ENCODE assay signal across 9 cellular contexts in the genomic region with DNA sequence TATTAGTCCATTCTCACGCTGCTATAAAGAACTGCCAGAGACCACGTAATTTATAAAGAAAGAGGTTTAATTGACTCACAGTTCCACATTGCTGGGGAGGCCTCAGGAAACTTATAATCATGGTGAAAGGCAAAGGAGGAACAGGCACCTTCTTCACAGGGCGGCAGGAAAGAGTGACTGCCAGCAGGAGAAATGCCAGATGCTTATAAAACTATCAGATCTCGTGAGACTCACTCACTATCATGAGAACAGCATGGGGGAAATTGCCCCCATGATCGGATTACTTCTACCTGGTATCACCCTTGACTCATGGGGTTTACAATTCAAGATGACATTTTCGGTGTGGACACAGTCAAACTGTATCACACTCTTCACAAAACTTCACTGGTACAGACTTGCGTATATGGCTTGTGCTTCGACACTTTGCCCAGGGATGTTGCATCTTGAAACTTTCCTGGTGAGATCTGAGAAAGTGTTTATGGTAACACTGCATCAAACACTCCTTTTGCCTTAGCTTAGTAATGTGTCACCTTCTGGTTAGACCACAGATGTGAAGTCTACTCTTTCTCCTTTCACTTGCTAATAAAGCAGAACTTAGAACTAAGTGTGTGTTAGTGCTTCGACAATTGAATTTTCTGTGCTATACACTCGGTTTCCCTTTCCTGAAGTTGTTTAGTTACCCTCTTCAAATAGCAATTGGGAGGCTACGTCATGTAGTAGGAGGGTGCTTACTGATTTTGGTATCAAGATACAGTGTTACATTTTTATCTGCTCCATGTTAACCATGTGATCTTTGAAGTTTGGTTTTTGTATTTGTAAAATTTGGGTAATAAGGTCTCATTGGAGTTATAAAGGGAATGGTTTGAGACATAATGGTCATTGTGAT.
DNase-seq lines count a peak whose midpoint lies in the region; ATAC-seq and TF ChIP-seq lines count a peak whose summit lies in the region.
"Had no signal": no experiment of that assay in that cellular context is flagged by ENCODE, and none has a peak within 500 bp of the region (broad histone marks: within the 10 kb centered on the region; RNA-seq: fewer than 3 reads in every experiment).

No MANE protein-coding gene starts in this region.

- 85% methylated on average over 11 of the region's 11 CpGs for WGBS in smooth muscle cell (ENCODE audit: low lambda C conversion rate)

- H3K9me3 ChIP-seq in smooth muscle cell (replicated peaks; ENCODE audit: low read depth): no peaks in the 10 kb centered on the region
- H3K9me3 ChIP-seq: upper lobe of left lung had no signal

- no peak overlapping the region for H2AFZ ChIP-seq in smooth muscle cell (ENCODE audit: low read depth)

- H3K4me3 ChIP-seq in smooth muscle cell: no peak overlapping the region
- H3K4me3 ChIP-seq: upper lobe of left lung had no signal

- H3K79me2 ChIP-seq in smooth muscle cell (ENCODE audit: low read depth): peaks cover 83% of the 10 kb centered on the region

- peak; percentile 79 for DNase-seq in activated CD8-positive, alpha-beta memory T cell treated with anti-CD3 and anti-CD28 coated beads, Interleukin-2, amount 50 U/mL, for 48 hours
- peak; percentile 77 for DNase-seq in stimulated activated CD4-positive, alpha-beta T cell treated with anti-CD3 and anti-CD28 coated beads, Interleukin-1b, Interleukin-23, amount 100 ng/mL, for 48 hours
- DNase-seq in SW480 (ENCODE audit: low spot score) (no peak), NCI-H345 (lab: John Stamatoyannopoulos, UW) (no peak), smooth muscle cell (lab: John Stamatoyannopoulos, UW; ENCODE audit: unreplicated experiment) (no peak), posterior vena cava (ENCODE audit: low spot score) (no peak)
- DNase-seq: upper lobe of left lung had no signal

- no peak overlapping the region for H3K4me2 ChIP-seq in smooth muscle cell

- H3K27ac ChIP-seq in smooth muscle cell (ENCODE audit: low read depth): no peak overlapping the region
- H3K27ac ChIP-seq: upper lobe of left lung had no signal

- peaks cover 90% of the 10 kb centered on the region for H4K20me1 ChIP-seq in smooth muscle cell (ENCODE audit: low read depth)

- no peaks in the 10 kb centered on the region for H3K36me3 ChIP-seq in smooth muscle cell (ENCODE audit: low read depth)
- H3K36me3 ChIP-seq: upper lobe of left lung had no signal

- peaks cover 10% of the 10 kb centered on the region for H3K4me1 ChIP-seq in smooth muscle cell (ENCODE audit: low read depth)

- no peak overlapping the region for H3K9ac ChIP-seq in smooth muscle cell (ENCODE audit: low read depth)

- no peak for TF ChIP-seq CTCF in smooth muscle cell (IDR thresholded peaks at IDR 0.05; ENCODE audit: borderline replicate concordance, insufficient read depth, poor library complexity, severe bottlenecking)

- H3K27me3 ChIP-seq in smooth muscle cell (ENCODE audit: low read depth): no peaks in the 10 kb centered on the region
- H3K27me3 ChIP-seq: upper lobe of left lung had no signal

- H3F3A ChIP-seq in smooth muscle cell (ENCODE audit: low read depth): peaks cover 8% of the 10 kb centered on the region

- intact Hi-C loops in posterior vena cava (cut with DNase I): no loop called here

- peak; percentile 66 for ATAC-seq in GM19023 (IDR thresholded peaks at IDR 0.05; ENCODE audit: unreplicated experiment)
- peak; percentile 79 for ATAC-seq in HG03066 (IDR thresholded peaks at IDR 0.05; ENCODE audit: low read depth, unreplicated experiment)

Comparison
In these comparisons a context has a peak if more than half of its experiments do, and no peak if none do; other contexts are left out.
1. DNase-seq: peak in activated CD8-positive, alpha-beta memory T cell treated with anti-CD3 and anti-CD28 coated beads, Interleukin-2, amount 50 U/mL, for 48 hours (single experiment) and stimulated activated CD4-positive, alpha-beta T cell treated with anti-CD3 and anti-CD28 coated beads, Interleukin-1b, Interleukin-23, amount 100 ng/mL, for 48 hours (single experiment); none in SW480 (single experiment), NCI-H345 (single experiment), smooth muscle cell (single experiment) and posterior vena cava (single experiment).